In genomic region chr17:43663383-43663782, GRCh38 we compare ENCODE assay signal across 26 cellular contexts. TPM values are rescaled to one million over a fixed set of nuclear protein-coding genes. Genes with fewer than 3 reads are reported as not detected.
DNase-seq lines count a peak whose midpoint lies in the region; ATAC-seq, FAIRE-seq and TF ChIP-seq lines count a peak whose summit lies in the region.
"Had no signal": no experiment of that assay in that cellular context is flagged by ENCODE, and none has a peak within 500 bp of the region (broad histone marks: within the 10 kb centered on the region; RNA-seq: fewer than 3 reads in every experiment).

No MANE protein-coding gene starts in this region.

- TF ChIP-seq EP300 in Ishikawa (IDR thresholded peaks at IDR 0.05; ENCODE audit: borderline replicate concordance): no peak
- TF ChIP-seq EP300 in K562 (IDR thresholded peaks at IDR 0.05; ENCODE audit: low read length): no peak

- H3K27me3 Mint-ChIP-seq in activated naive CD4-positive, alpha-beta T cell treated with anti-CD3 and anti-CD28 coated beads, Interleukin-2, amount 10 ng/mL, durations not matched to agents 7 days and 5 days: peaks cover 33% of the 10 kb centered on the region
- H3K27me3 Mint-ChIP-seq in type B pancreatic cell: no peaks in the 10 kb centered on the region

- peaks cover 0 to 5% of the 10 kb centered on the region in 2 experiments; a peak in 1 of 5 replicates for H3K4me1 ChIP-seq in K562 (replicated peaks in 1 of 2; ENCODE audit: control insufficient read depth in 2 of 2, insufficient read depth in 2 of 2, low read length in 2 of 2)
- no peaks in the 10 kb centered on the region for H3K4me1 ChIP-seq in colonic mucosa
- H3K4me1 ChIP-seq: HAP-1 had no signal

- no peak for DNase-seq in activated naive CD4-positive, alpha-beta T cell treated with anti-CD3 and anti-CD28 coated beads, Interleukin-2, amount 10 ng/mL, durations not matched to agents 7 days and 5 days
- DNase-seq in activated naive CD4-positive, alpha-beta T cell treated with anti-CD3 and anti-CD28 coated beads, Interleukin-2, amount 50 U/mL, for 16 hours: no peak
- DNase-seq in K562 (ENCODE audit: extremely low read depth in 1 of 4, low spot score in 3 of 4): no peak
- no peak for DNase-seq in type B pancreatic cell (ENCODE audit: extremely low spot score, unreplicated experiment)
- DNase-seq in NCI-H2227 (lab: John Stamatoyannopoulos, UW; ENCODE audit: unreplicated experiment): no peak
- no peak for DNase-seq in colonic mucosa
- no peak for DNase-seq in central memory CD4-positive, alpha-beta T cell
- DNase-seq: 8988T, DMS153, GM23248, KG1, MG63, NCI-H1105 treated with DMSO at 0.1 percent for 48 hours, NCI-H146, NCI-H2029, NCI-H2227 treated with DMSO at 0.1 percent for 48 hours, NCI-H526 treated with DMSO at 0.1 percent for 48 hours, Right ventricle myocardium superior, RPMI8226 had no signal

- H3K79me2 ChIP-seq in K562 (ENCODE audit: control insufficient read depth, insufficient read depth, low read length): no peaks in the 10 kb centered on the region

- H3K4me2 ChIP-seq in K562 (ENCODE audit: insufficient read depth, low read length): no peak overlapping the region

- no peak for TF ChIP-seq CTCF in K562 (IDR thresholded peaks at IDR 0.05 in 2 of 3, conservative IDR thresholded peaks at IDR 0.05 in 1 of 3; ENCODE audit: insufficient read depth in 2 of 3, low read depth in 1 of 3, low read length in 3 of 3)
- no peak for TF ChIP-seq CTCF in type B pancreatic cell (conservative IDR thresholded peaks at IDR 0.05)
- no peak for TF ChIP-seq CTCF in colonic mucosa (IDR thresholded peaks at IDR 0.05)

- H2AFZ ChIP-seq in K562 (ENCODE audit: low read depth, low read length): no peak overlapping the region
- H2AFZ ChIP-seq: GM23248 had no signal

- 0% methylated on average over 2 of the region's 4 CpGs for WGBS in K562 (ENCODE audit: insufficient coverage, low coverage, missing lambda C conversion rate)

- peak overlapping the region; percentile 89 for H3K27ac Mint-ChIP-seq in activated naive CD4-positive, alpha-beta T cell treated with anti-CD3 and anti-CD28 coated beads, Interleukin-2, amount 10 ng/mL, durations not matched to agents 7 days and 5 days
- H3K27ac Mint-ChIP-seq in type B pancreatic cell: peak overlapping the region; percentile 20

- peaks cover 3% of the 10 kb centered on the region for H3K9me1 ChIP-seq in K562 (ENCODE audit: control insufficient read depth, insufficient read depth, low read length)

- H3K9ac ChIP-seq in K562 (ENCODE audit: insufficient read depth in 1 of 2, low read depth in 2 of 2, low read length in 2 of 2): no peak overlapping the region
- H3K9ac ChIP-seq in colonic mucosa (ENCODE audit: low read depth in 2 of 2, low read length in 2 of 2): no peak overlapping the region
- H3K9ac ChIP-seq: GM23248 had no signal

- no peak for TF ChIP-seq POLR2A in K562 (conservative IDR thresholded peaks at IDR 0.05)

- H3K4me3 Mint-ChIP-seq in activated naive CD4-positive, alpha-beta T cell treated with anti-CD3 and anti-CD28 coated beads, Interleukin-2, amount 10 ng/mL, durations not matched to agents 7 days and 5 days: no peak overlapping the region
- no peak overlapping the region for H3K4me3 Mint-ChIP-seq in type B pancreatic cell

- ATAC-seq in K562: no peak

- H3K9me3 Mint-ChIP-seq in activated naive CD4-positive, alpha-beta T cell treated with anti-CD3 and anti-CD28 coated beads, Interleukin-2, amount 10 ng/mL, durations not matched to agents 7 days and 5 days: no peaks in the 10 kb centered on the region
- no peaks in the 10 kb centered on the region for H3K9me3 Mint-ChIP-seq in type B pancreatic cell

- H3K9me3 ChIP-seq in K562 (replicated peaks; ENCODE audit: control insufficient read depth, insufficient read depth, low read depth, low read length) (no peaks in the 10 kb centered on the region), colonic mucosa (no peaks in the 10 kb centered on the region)
- H3K9me3 ChIP-seq: HAP-1, MG63 had no signal

- peaks cover 61% of the 10 kb centered on the region for H3K4me1 Mint-ChIP-seq in activated naive CD4-positive, alpha-beta T cell treated with anti-CD3 and anti-CD28 coated beads, Interleukin-2, amount 10 ng/mL, durations not matched to agents 7 days and 5 days
- H3K4me1 Mint-ChIP-seq in type B pancreatic cell (ENCODE audit: unreplicated experiment): peaks cover 60% of the 10 kb centered on the region

- BruUV-seq in K562 (replicated peaks; lab: Mats Ljungman, UMichigan): no TSS peak

- TF ChIP-seq RAD21 in Ishikawa (IDR thresholded peaks at IDR 0.05; ENCODE audit: low read depth) (no peak), K562 (CRISPR knock-in tag; conservative IDR thresholded peaks at IDR 0.05 in 1 of 2, IDR thresholded peaks at IDR 0.05 in 1 of 2) (no peak)

- POLR2A ChIA-PET in K562 (lab: Yijun Ruan, JAX): no interaction called here

- in situ Hi-C loops in K562 (cut with MboI): no loop called here

- H3K27me3 ChIP-seq in K562 (ENCODE audit: control insufficient read depth in 2 of 2, insufficient read depth in 2 of 2, low read length in 2 of 2): peaks cover 34 to 71% of the 10 kb centered on the region in 2 experiments
- no peaks in the 10 kb centered on the region for H3K27me3 ChIP-seq in colonic mucosa
- H3K27me3 ChIP-seq: MG63 had no signal

- intact Hi-C loops in K562 (cut with micrococcal nuclease) (no loop called here), colonic mucosa (cut with DNase I) (no loop called here)

- no peak for FAIRE-seq in K562 (lab: Jason Lieb, UNC)
- FAIRE-seq: GM18507 had no signal

- H4K20me1 ChIP-seq in K562 (replicated peaks; ENCODE audit: control insufficient read depth, insufficient read depth, low read length): peaks cover 10% of the 10 kb centered on the region; the same call in 1 of the 2 replicates

- no peaks in the 10 kb centered on the region for H3K36me3 Mint-ChIP-seq in activated naive CD4-positive, alpha-beta T cell treated with anti-CD3 and anti-CD28 coated beads, Interleukin-2, amount 10 ng/mL, durations not matched to agents 7 days and 5 days
- no peaks in the 10 kb centered on the region for H3K36me3 Mint-ChIP-seq in type B pancreatic cell

- H3K4me3 ChIP-seq in K562 (no peak overlapping the region), colonic mucosa (no peak overlapping the region)
- H3K4me3 ChIP-seq: GM23248, HAP-1, MG63 had no signal

- H3K36me3 ChIP-seq in K562 (ENCODE audit: control insufficient read depth, insufficient read depth, low read length): no peaks in the 10 kb centered on the region
- H3K36me3 ChIP-seq in colonic mucosa: no peaks in the 10 kb centered on the region
- H3K36me3 ChIP-seq: HAP-1, MG63 had no signal

- H3K27ac ChIP-seq in K562 (ENCODE audit: extremely low read depth, low read depth, low read length): no peak overlapping the region
- no peak overlapping the region for H3K27ac ChIP-seq in colonic mucosa
- H3K27ac ChIP-seq: GM23248 had no signal

- CTCF ChIA-PET in activated naive CD4-positive, alpha-beta T cell treated with anti-CD3 and anti-CD28 coated beads, Interleukin-2, amount 10 ng/mL, durations not matched to agents 7 days and 5 days (lab: Charles Lee): interaction anchor here (2.6 kb wide), 1 partner anchor 10 kb away, joined by 10 read pairs; no protein-coding TSS in a partner anchor
- CTCF ChIA-PET in K562 (lab: Yijun Ruan, JAX; ENCODE audit: low intra/inter-chr PET ratio): no interaction called here

TF ChIP-seq in Ishikawa, 13 proteins besides CTCF, POLR2A, EP300 and RAD21:
- TF ChIP-seq ZBTB7A (IDR thresholded peaks at IDR 0.05; ENCODE audit: low read depth): no peak
- TF ChIP-seq YY1 (IDR thresholded peaks at IDR 0.05; ENCODE audit: low read depth): 0 out of 2 replicates have a peak, but pooled peaks have one; percentile 12

TF ChIP-seq in K562, 482 proteins besides CTCF, POLR2A, EP300 and RAD21:
- TF ChIP-seq MTA2 (IDR thresholded peaks at IDR 0.05; ENCODE audit: low read depth) (no peak), RBM25 (IDR thresholded peaks at IDR 0.05; ENCODE audit: low read depth, low read length, severe bottlenecking) (peak; percentile 80), CBX1 (IDR thresholded peaks at IDR 0.05; ENCODE audit: low read depth) (peak; percentile 63; the same call in 1 of the 2 replicates), BCOR (IDR thresholded peaks at IDR 0.05) (peak; percentile 61), KDM1A (IDR thresholded peaks at IDR 0.05) (peak; percentile 14 to 65; a peak in 2 of 4 replicates)

RNA-seq across cellular contexts. Expression of gene MEOX1, which starts 1.7 kb away (rescaled TPM):
- total RNA-seq in K562 (2011; cell fraction: chromatin; rRNA removed; ENCODE audit: low replicate concordance): not detected in 2 replicates
- total RNA-seq in K562 (2011; cell fraction: nucleolus; rRNA removed): not detected in 2 replicates
- not detected in 2 replicates for total RNA-seq in K562 (2011; cell fraction: nucleoplasm; rRNA removed)
- not detected in 2 replicates for total RNA-seq in K562 (2014; rRNA removed)
- not detected in 2 replicates for total RNA-seq in K562 (2014; rRNA removed; fragmentation: Illumina TruSeq; extraction: Trizol)
- total RNA-seq in K562 (2015; rRNA removed; fragmentation: Illumina TruSeq; extraction: Trizol): not detected in 2 replicates
- not detected in 2 replicates for total RNA-seq in K562 (2021)
- polyA plus RNA-seq in K562 (2011; rRNA removed): not detected in 2 replicates
- not detected in 2 replicates for polyA plus RNA-seq in K562 (2011; cell fraction: cytosol; rRNA removed)
- not detected in 2 replicates for polyA plus RNA-seq in K562 (2011; cell fraction: nucleus; rRNA removed)
- polyA plus RNA-seq in K562 (2012): not detected in 2 replicates
- not detected in 2 replicates for polyA plus RNA-seq in K562 (2014; fragmentation: Illumina TruSeq; extraction: Trizol)
- not detected for polyA plus RNA-seq in K562 (2014; fragmentation: Nextera tagmentation; extraction: Ambion mirVana)
- not detected in 2 replicates for polyA plus RNA-seq in K562 (2014; rRNA removed)
- not detected in 2 replicates for polyA minus RNA-seq in K562 (2011; rRNA and poly(A)+ RNA removed)
- polyA minus RNA-seq in K562 (2011; cell fraction: cytosol; rRNA and poly(A)+ RNA removed): not detected in 2 replicates
- not detected in 2 replicates for polyA minus RNA-seq in K562 (2011; cell fraction: nucleus; rRNA and poly(A)+ RNA removed)
- total RNA-seq in type B pancreatic cell (ENCODE audit: low replicate concordance): 5.7 and 17.2 TPM in 2 replicates
- 1 to 10 TPM in 1 of 2 donors, under 1 TPM in 1; 0.64 to 4.1 TPM for total RNA-seq in colonic mucosa
- total RNA-seq: GM23248, HT-29, NCI-H460, SK-MEL-5 had no signal
- polyA plus RNA-seq: BJ, GM23248 had no signal
